Comparison of ENCODE assay signal across 8 cellular contexts in genomic region chr5:179623001-179623905, GRCh38. TPM values are rescaled to one million over a fixed set of nuclear protein-coding genes. Genes with fewer than 3 reads are reported as not detected.
A peak's percentile ranks its signal among the peaks of the same experiment; 100 is the strongest.
DNase-seq lines count a peak whose midpoint lies in the region; ATAC-seq and TF ChIP-seq lines count a peak whose summit lies in the region.

HNRNPH1 (minus strand) TSS chr5:179623671; CDS start chr5:179623133, 538 bp downstream.

- no peaks in the 10 kb centered on the region for H3K9me3 Mint-ChIP-seq in dendritic cell treated with granulocyte-macrophage colony-stimulating factor and Interleukin-4, amounts not matched to agents 40 ng/mL and 50 ng/mL, for 4 days

- ATAC-seq in GM19351 (IDR thresholded peaks at IDR 0.05; ENCODE audit: unreplicated experiment) = peak; percentile 68
- peak; percentile 71 for ATAC-seq in HG03521 (IDR thresholded peaks at IDR 0.05; ENCODE audit: unreplicated experiment)
- peak; percentile 88 for ATAC-seq in left lung

- H3K27me3 ChIP-seq in BLaER1 treated with 17β-estradiol and CSF1 and Interleukin-3, amounts not matched to agents 10 nM and 100 nM = no peaks in the 10 kb centered on the region
- H3K27me3 ChIP-seq in left lung = no peaks in the 10 kb centered on the region

- intact Hi-C loops in dendritic cell treated with granulocyte-macrophage colony-stimulating factor and Interleukin-4, amounts not matched to agents 40 ng/mL and 50 ng/mL, for 4 days (cut with micrococcal nuclease) = loop anchor here (5.0 kb wide), 1 partner anchor 44 kb away; no protein-coding TSS in a partner anchor
- intact Hi-C loops in left lung (cut with DNase I) = no loop called here

- peaks cover 42 to 55% (median 44%) of the 10 kb centered on the region in 11 experiments for H3K36me3 ChIP-seq in BLaER1 treated with 17β-estradiol and CSF1 and Interleukin-3, amounts not matched to agents 10 nM and 100 nM
- peaks cover 0 to 36% of the 10 kb centered on the region in 2 donors for H3K36me3 ChIP-seq in left lung

- no peaks in the 10 kb centered on the region; a peak in 5 of 22 replicates for H3K9me3 ChIP-seq in BLaER1 treated with 17β-estradiol and CSF1 and Interleukin-3, amounts not matched to agents 10 nM and 100 nM (replicated peaks in 1 of 11)
- no peaks in the 10 kb centered on the region for H3K9me3 ChIP-seq in left lung

- H3K27me3 Mint-ChIP-seq in dendritic cell treated with granulocyte-macrophage colony-stimulating factor and Interleukin-4, amounts not matched to agents 40 ng/mL and 50 ng/mL, for 4 days = no peaks in the 10 kb centered on the region

- DNase-seq in NCI-H748 (lab: John Stamatoyannopoulos, UW; ENCODE audit: unreplicated experiment) = peak; percentile 99
- DNase-seq in activated CD4-positive, alpha-beta T cell treated with anti-CD3 and anti-CD28 coated beads, Interleukin-2, amount 50 U/mL, for 1 hour = peak; percentile 98
- DNase-seq in left lung = peak; percentile 98
- DNase-seq in stimulated activated CD4-positive, alpha-beta T cell treated with anti-CD3 and anti-CD28 coated beads, Interleukin-2, amount 100 ng/mL, for 48 hours = peak; percentile 97

- H3K27ac Mint-ChIP-seq in dendritic cell treated with granulocyte-macrophage colony-stimulating factor and Interleukin-4, amounts not matched to agents 40 ng/mL and 50 ng/mL, for 4 days = peak within 1 kb of the TSS; percentile 97

- peak within 1 kb of the TSS; percentile 98 to 100 (median 100) for H3K9ac ChIP-seq in BLaER1 treated with 17β-estradiol and CSF1 and Interleukin-3, amounts not matched to agents 10 nM and 100 nM

- H3K4me1 Mint-ChIP-seq in dendritic cell treated with granulocyte-macrophage colony-stimulating factor and Interleukin-4, amounts not matched to agents 40 ng/mL and 50 ng/mL, for 4 days (ENCODE audit: low read depth) = peaks cover 42% of the 10 kb centered on the region

- peak within 1 kb of the TSS; percentile 96 to 100 (median 99) for H3K4me3 ChIP-seq in BLaER1 treated with 17β-estradiol and CSF1 and Interleukin-3, amounts not matched to agents 10 nM and 100 nM
- peak within 1 kb of the TSS; percentile 86 to 96 for H3K4me3 ChIP-seq in left lung

- peak within 1 kb of the TSS; percentile 96 for H3K4me3 Mint-ChIP-seq in dendritic cell treated with granulocyte-macrophage colony-stimulating factor and Interleukin-4, amounts not matched to agents 40 ng/mL and 50 ng/mL, for 4 days

- H3K36me3 Mint-ChIP-seq in dendritic cell treated with granulocyte-macrophage colony-stimulating factor and Interleukin-4, amounts not matched to agents 40 ng/mL and 50 ng/mL, for 4 days (ENCODE audit: low read depth) = peaks cover 61% of the 10 kb centered on the region

- H4K20me1 ChIP-seq in BLaER1 treated with 17β-estradiol and CSF1 and Interleukin-3, amounts not matched to agents 10 nM and 100 nM = peaks cover 47 to 51% (median 50%) of the 10 kb centered on the region in 11 experiments

- peaks cover 25 to 50% (median 41%) of the 10 kb centered on the region in 10 experiments for H3K4me1 ChIP-seq in BLaER1 treated with 17β-estradiol and CSF1 and Interleukin-3, amounts not matched to agents 10 nM and 100 nM
- H3K4me1 ChIP-seq in left lung = peaks cover 26 to 48% of the 10 kb centered on the region in 2 donors

- H3K4me2 ChIP-seq in BLaER1 treated with 17β-estradiol and CSF1 and Interleukin-3, amounts not matched to agents 10 nM and 100 nM = peak within 1 kb of the TSS; percentile 93 to 100 (median 98)

- peak; percentile 2 to 32 for TF ChIP-seq CTCF in left lung (IDR thresholded peaks at IDR 0.05)

- H3K27ac ChIP-seq in BLaER1 treated with 17β-estradiol and CSF1 and Interleukin-3, amounts not matched to agents 10 nM and 100 nM = peak within 1 kb of the TSS; percentile 98 to 100 (median 99)
- peak within 1 kb of the TSS; percentile 99 to 100 for H3K27ac ChIP-seq in left lung

RNA-seq across cellular contexts. Expression of gene HNRNPH1, which starts in this region (rescaled TPM):
- total RNA-seq in left lung = 100 to 1,000 TPM; 404 to 490 TPM

Comparison
In these comparisons a context has a peak if more than half of its experiments do, and no peak if none do; other contexts are left out.
1. Peak in every context shown above with its lines: DNase-seq, ATAC-seq, H3K4me3 ChIP-seq and H3K27ac ChIP-seq.